25 cellular contexts compared by ENCODE assay signal in genomic region chr21:35720065-35720810, GRCh38.
A peak's percentile ranks its signal among the peaks of the same experiment; 100 is the strongest.
DNase-seq lines count a peak whose midpoint lies in the region; ATAC-seq, FAIRE-seq and TF ChIP-seq lines count a peak whose summit lies in the region.
"Had no signal": no experiment of that assay in that cellular context is flagged by ENCODE, and none has a peak within 500 bp of the region (broad histone marks: within the 10 kb centered on the region; RNA-seq: fewer than 3 reads in every experiment).

No MANE protein-coding gene starts in this region.

- H3K36me3 ChIP-seq in MM.1S (replicated peaks; ENCODE audit: insufficient read depth, low read length) (no peaks in the 10 kb centered on the region), SK-N-SH (replicated peaks in 1 of 2; ENCODE audit: control insufficient read depth in 1 of 2, insufficient read depth in 2 of 2, low read length in 1 of 2) (no peaks in the 10 kb centered on the region), right lobe of liver (no peaks in the 10 kb centered on the region)
- H3K36me3 ChIP-seq: adrenal gland had no signal

- DNase-seq in MM.1S = peak; percentile 76
- DNase-seq in SK-N-SH = no peak
- DNase-seq in putamen (ENCODE audit: low spot score) = peak; percentile 48
- DNase-seq in AG08395 (ENCODE audit: low spot score) = no peak
- no peak for DNase-seq in right lobe of liver
- no peak for DNase-seq in T-helper 1 cell
- no peak for DNase-seq in effector memory CD8-positive, alpha-beta T cell
- DNase-seq: activated CD4-positive, alpha-beta T cell treated with anti-CD3 and anti-CD28 coated beads, Interleukin-2, amount 10 ng/mL, durations not matched to agents 7 days and 5 days; activated CD8-positive, alpha-beta memory T cell treated with anti-CD3 and anti-CD28 coated beads, Interleukin-2, amount 50 U/mL, for 48 hours; activated effector memory CD4-positive, alpha-beta T cell treated with anti-CD3 and anti-CD28 coated beads, Interleukin-2, amount 50 U/mL, for 16 hours; CD8-positive, alpha-beta memory T cell; effector CD8-positive, alpha-beta T cell; EL; NCI-H1105 treated with DMSO at 0.1 percent for 48 hours; NCI-H2107; NCI-H524; PC-9; trophoblast cell had no signal

- H3K27me3 ChIP-seq in MM.1S (replicated peaks; ENCODE audit: insufficient read depth, low read length) = no peaks in the 10 kb centered on the region
- H3K27me3 ChIP-seq in SK-N-SH (ENCODE audit: insufficient read depth) = no peaks in the 10 kb centered on the region
- no peaks in the 10 kb centered on the region for H3K27me3 ChIP-seq in right lobe of liver
- H3K27me3 ChIP-seq: adrenal gland had no signal

- H3K27ac ChIP-seq in MM.1S (ENCODE audit: low read length) (peak overlapping the region; percentile 17; the same call in 1 of the 2 replicates), SK-N-SH (ENCODE audit: low read depth in 2 of 2, low read length in 1 of 2) (peak overlapping the region; percentile 25 to 64; a peak in 2 of 4 replicates), right lobe of liver (no peak overlapping the region)
- H3K27ac ChIP-seq: adrenal gland, KMS-11, PC-9 had no signal

- peaks cover 9% of the 10 kb centered on the region for H3F3A ChIP-seq in MM.1S (ENCODE audit: insufficient read depth, low read length)
- peaks cover 4% of the 10 kb centered on the region for H3F3A ChIP-seq in SK-N-SH (replicated peaks; ENCODE audit: insufficient read depth)

- TF ChIP-seq RAD21 in SK-N-SH (IDR thresholded peaks at IDR 0.05; ENCODE audit: low read length) = no peak

- H3K9me3 ChIP-seq in MM.1S (replicated peaks; ENCODE audit: insufficient read depth, low read length) = no peaks in the 10 kb centered on the region
- H3K9me3 ChIP-seq in SK-N-SH = no peaks in the 10 kb centered on the region
- H3K9me3 ChIP-seq in right lobe of liver = no peaks in the 10 kb centered on the region
- H3K9me3 ChIP-seq: adrenal gland had no signal

- peaks cover 53 to 60% of the 10 kb centered on the region in 2 donors for H3K27me3 Mint-ChIP-seq in effector memory CD8-positive, alpha-beta T cell

- FAIRE-seq in endometrium (lab: Jason Lieb, UNC) = peak; percentile 70
- FAIRE-seq: TTC549 had no signal

- CTCF ChIA-PET in SK-N-SH (lab: Yijun Ruan, JAX) = interaction anchor here (1.5 kb wide), 1 partner anchor 120 kb away, joined by 3 read pairs; no protein-coding TSS in a partner anchor

- no peaks in the 10 kb centered on the region for H3K4me1 Mint-ChIP-seq in effector memory CD8-positive, alpha-beta T cell (ENCODE audit: low read depth in 2 of 2)
- H3K4me1 Mint-ChIP-seq: activated CD4-positive, alpha-beta T cell treated with anti-CD3 and anti-CD28 coated beads, Interleukin-2, amount 10 ng/mL, durations not matched to agents 7 days and 5 days; CD8-positive, alpha-beta memory T cell had no signal

- POLR2A ChIA-PET in SK-N-SH (lab: Yijun Ruan, JAX) = no interaction called here

- no peak for TF ChIP-seq CTCF in MM.1S (IDR thresholded peaks at IDR 0.05; ENCODE audit: low read length)
- no peak for TF ChIP-seq CTCF in SK-N-SH (IDR thresholded peaks at IDR 0.05)
- TF ChIP-seq CTCF in right lobe of liver (IDR thresholded peaks at IDR 0.05) = no peak

- H2AFZ ChIP-seq in MM.1S (ENCODE audit: low read length) (peak overlapping the region; percentile 4; the same call in 1 of the 2 replicates), SK-N-SH (ENCODE audit: low read depth) (no peak overlapping the region)
- H2AFZ ChIP-seq: GM23338, PC-9 had no signal

- H3K79me2 ChIP-seq in MM.1S (ENCODE audit: low read length) (no peaks in the 10 kb centered on the region), SK-N-SH (ENCODE audit: insufficient read depth) (no peaks in the 10 kb centered on the region)

- no peaks in the 10 kb centered on the region for H3K9me2 ChIP-seq in MM.1S (replicated peaks; ENCODE audit: insufficient read depth, low read length)
- H3K9me2 ChIP-seq in SK-N-SH = no peaks in the 10 kb centered on the region

- H4K20me1 ChIP-seq in MM.1S (ENCODE audit: insufficient read depth, low read length) = no peaks in the 10 kb centered on the region
- H4K20me1 ChIP-seq in SK-N-SH (ENCODE audit: insufficient read depth) = no peaks in the 10 kb centered on the region

- H3K36me3 Mint-ChIP-seq in effector memory CD8-positive, alpha-beta T cell (ENCODE audit: insufficient read depth) = no peaks in the 10 kb centered on the region
- H3K36me3 Mint-ChIP-seq: CD8-positive, alpha-beta memory T cell had no signal

- intact Hi-C loops in right lobe of liver (cut with DNase I) = no loop called here

- H3K4me3 Mint-ChIP-seq in effector memory CD8-positive, alpha-beta T cell = no peak overlapping the region
- H3K4me3 Mint-ChIP-seq: activated CD4-positive, alpha-beta T cell treated with anti-CD3 and anti-CD28 coated beads, Interleukin-2, amount 10 ng/mL, durations not matched to agents 7 days and 5 days; CD8-positive, alpha-beta memory T cell; GM23338; stimulated activated naive CD8-positive, alpha-beta T cell treated with anti-CD3 and anti-CD28 coated beads, Interleukin-15, Interleukin-2, amounts not matched to agents 100 ng/mL and 50 ng/mL, for 24 hours had no signal

- 10% methylated on average over 6 of the region's 6 CpGs for WGBS in SK-N-SH (ENCODE audit: low lambda C conversion rate)
- 55% methylated on average over 6 of the region's 6 CpGs for WGBS in right lobe of liver (ENCODE audit: insufficient coverage, low coverage, low lambda C conversion rate, missing lambda C conversion rate)

- no peak for TF ChIP-seq POLR2A in right lobe of liver (IDR thresholded peaks at IDR 0.05)

- H3K4me3 ChIP-seq in MM.1S (ENCODE audit: low read length) (peak overlapping the region; percentile 9; the same call in 1 of the 2 replicates), SK-N-SH (ENCODE audit: low read depth in 2 of 2, low read length in 1 of 2) (no peak overlapping the region), right lobe of liver (no peak overlapping the region)
- H3K4me3 ChIP-seq: adrenal gland, GM23338, lung, PC-9 had no signal

- no peak for ATAC-seq in right lobe of liver
- ATAC-seq in effector memory CD8-positive, alpha-beta T cell (replicated peaks) = no peak
- ATAC-seq: GM23338 had no signal

- peaks cover 20% of the 10 kb centered on the region for H3K4me1 ChIP-seq in MM.1S (ENCODE audit: low read length)
- H3K4me1 ChIP-seq in SK-N-SH (ENCODE audit: control insufficient read depth in 1 of 2, insufficient read depth in 2 of 2, low read depth in 1 of 2, low read length in 1 of 2) = no peaks in the 10 kb centered on the region; a peak in 1 of 4 replicates
- H3K4me1 ChIP-seq in right lobe of liver = no peaks in the 10 kb centered on the region

- H3K4me2 ChIP-seq in MM.1S (ENCODE audit: low read depth, low read length) (peak overlapping the region; percentile 46), SK-N-SH (peak overlapping the region; percentile 40; the same call in 1 of the 2 replicates)
- H3K4me2 ChIP-seq: GM23338, KMS-11, PC-9 had no signal

- H3K27ac Mint-ChIP-seq in effector memory CD8-positive, alpha-beta T cell = no peak overlapping the region
- H3K27ac Mint-ChIP-seq: activated CD4-positive, alpha-beta T cell treated with anti-CD3 and anti-CD28 coated beads, Interleukin-2, amount 10 ng/mL, durations not matched to agents 7 days and 5 days; CD8-positive, alpha-beta memory T cell; GM23338; stimulated activated naive CD8-positive, alpha-beta T cell treated with anti-CD3 and anti-CD28 coated beads, Interleukin-15, Interleukin-2, amounts not matched to agents 100 ng/mL and 50 ng/mL, for 24 hours had no signal

- no peak overlapping the region for H3K9ac ChIP-seq in MM.1S (ENCODE audit: low read length)
- H3K9ac ChIP-seq in SK-N-SH = no peak overlapping the region
- H3K9ac ChIP-seq: KMS-11 had no signal

- no peak for TF ChIP-seq EP300 in SK-N-SH (IDR thresholded peaks at IDR 0.05; ENCODE audit: borderline replicate concordance in 1 of 2, low read depth in 1 of 2, low read length in 1 of 2)

- no peaks in the 10 kb centered on the region for H3K9me3 Mint-ChIP-seq in effector memory CD8-positive, alpha-beta T cell
- H3K9me3 Mint-ChIP-seq: activated CD4-positive, alpha-beta T cell treated with anti-CD3 and anti-CD28 coated beads, Interleukin-2, amount 10 ng/mL, durations not matched to agents 7 days and 5 days; stimulated activated naive CD8-positive, alpha-beta T cell treated with anti-CD3 and anti-CD28 coated beads, Interleukin-15, Interleukin-2, amounts not matched to agents 100 ng/mL and 50 ng/mL, for 24 hours had no signal

TF ChIP-seq in SK-N-SH, 30 proteins besides CTCF, POLR2A, EP300 and RAD21:
- TF ChIP-seq NFIC (IDR thresholded peaks at IDR 0.05; ENCODE audit: borderline replicate concordance) (no peak), PBX3 (IDR thresholded peaks at IDR 0.05) (peak; percentile 49; the same call in 1 of the 2 replicates), POLR2AphosphoS5 (IDR thresholded peaks at IDR 0.05; ENCODE audit: low read depth, low read length) (no peak)

Comparison
In these comparisons a context has a peak if more than half of its experiments do, and no peak if none do; other contexts are left out.
1. DNase-seq: peak in MM.1S (single experiment) and putamen (single experiment); none in SK-N-SH (single experiment), AG08395 (single experiment), right lobe of liver (0 of 3), T-helper 1 cell (0 of 5) and effector memory CD8-positive, alpha-beta T cell (0 of 3).
2. H3K27ac ChIP-seq: peak in MM.1S (single experiment) and SK-N-SH (2 of 2); none in right lobe of liver (0 of 3).